20 cellular contexts compared by ENCODE assay signal in genomic region chr12:91191516-91192111, GRCh38. TPM values are rescaled to one million over a fixed set of nuclear protein-coding genes. Genes with fewer than 3 reads are reported as not detected.
DNase-seq lines count a peak whose midpoint lies in the region; ATAC-seq and TF ChIP-seq lines count a peak whose summit lies in the region.
"Had no signal": no experiment of that assay in that cellular context is flagged by ENCODE, and none has a peak within 500 bp of the region (broad histone marks: within the 10 kb centered on the region; RNA-seq: fewer than 3 reads in every experiment).

No MANE protein-coding gene starts in this region.

- BruUV-seq in IMR-90 (replicated peaks; lab: Mats Ljungman, UMichigan), result no TSS peak

- H4K12ac ChIP-seq in trophoblast cell (ENCODE audit: low read depth, low read length), result no peak overlapping the region

- peaks cover 2% of the 10 kb centered on the region; the same call in 1 of the 2 replicates for H3K4me1 ChIP-seq in IMR-90 (ENCODE audit: control insufficient read depth, insufficient read depth, low read length)
- H3K4me1 ChIP-seq in adipocyte (ENCODE audit: control insufficient read depth, insufficient read depth, low read length), result peaks cover 19% of the 10 kb centered on the region
- H3K4me1 ChIP-seq in trophoblast cell (ENCODE audit: control insufficient read depth in 1 of 2, insufficient read depth in 2 of 2, low read length in 2 of 2), result peaks cover 0 to 4% of the 10 kb centered on the region in 2 experiments
- H3K4me1 ChIP-seq: A549, Peyer's patch had no signal

- H3K9me3 ChIP-seq in IMR-90 (ENCODE audit: control insufficient read depth, insufficient read depth, low read length), result peaks cover 4% of the 10 kb centered on the region; the same call in 1 of the 2 replicates
- H3K9me3 ChIP-seq in adipocyte (ENCODE audit: control insufficient read depth, low read length), result peaks cover 12% of the 10 kb centered on the region
- no peaks in the 10 kb centered on the region for H3K9me3 ChIP-seq in trophoblast cell (ENCODE audit: insufficient read depth, low read depth, low read length)
- H3K9me3 ChIP-seq: SJSA1 had no signal

- H3K36me3 ChIP-seq in IMR-90 (ENCODE audit: control insufficient read depth, insufficient read depth, low read length), result no peaks in the 10 kb centered on the region
- no peaks in the 10 kb centered on the region for H3K36me3 ChIP-seq in adipocyte (ENCODE audit: control insufficient read depth, insufficient read depth, low read length, severe bottlenecking)
- peaks cover 0 to 3% of the 10 kb centered on the region in 2 experiments for H3K36me3 ChIP-seq in trophoblast cell (ENCODE audit: control insufficient read depth in 1 of 2, insufficient read depth in 2 of 2, low read length in 2 of 2)
- H3K36me3 ChIP-seq: Peyer's patch, SJSA1 had no signal

- DNase-seq in IMR-90 (no peak), adipocyte (ENCODE audit: low read depth) (peak; percentile 23), fibroblast of peridontal ligament (ENCODE audit: extremely low read depth) (peak; percentile 27), trophoblast cell (peak in 1 of 2 donors; percentile 56)
- no peak for DNase-seq in stimulated activated CD4-positive, alpha-beta T cell treated with anti-CD3 and anti-CD28 coated beads, Interleukin-4, amount 100 ng/mL, for 1 hour
- DNase-seq: C1 segment of cervical spinal cord; CD8-positive, alpha-beta memory T cell; DMS79; HFFc6; NCI-H1417; NCI-H187; NCI-H2227 treated with DMSO at 0.1 percent for 48 hours; NCI-H526; Peyer's patch had no signal

- peak overlapping the region; percentile 71 for H2BK120ac ChIP-seq in IMR-90 (ENCODE audit: low read depth, low read length)
- H2BK120ac ChIP-seq in trophoblast cell (ENCODE audit: insufficient read depth, low read length, poor library complexity), result no peak overlapping the region

- no peak for TF ChIP-seq CTCF in IMR-90 (conservative IDR thresholded peaks at IDR 0.05; ENCODE audit: low read depth, low read length)

- ATAC-seq in IMR-90 (ENCODE audit: low read depth) (no peak), GM18858 (IDR thresholded peaks at IDR 0.05; ENCODE audit: unreplicated experiment) (no peak), HG03039 (IDR thresholded peaks at IDR 0.05; ENCODE audit: unreplicated experiment) (no peak)
- ATAC-seq: A549 had no signal

- H3K23ac ChIP-seq in IMR-90 (ENCODE audit: low read depth, low read length), result no peak overlapping the region
- H3K23ac ChIP-seq in trophoblast cell (ENCODE audit: low read length), result no peak overlapping the region

- H2AK5ac ChIP-seq in IMR-90 (ENCODE audit: low read depth, low read length) (no peak overlapping the region; the same call in 1 of the 2 replicates), trophoblast cell (ENCODE audit: low read length) (no peak overlapping the region)

- no peak overlapping the region for H3K4me3 ChIP-seq in IMR-90 (ENCODE audit: insufficient read depth, low read depth, low read length)
- H3K4me3 ChIP-seq in adipocyte (ENCODE audit: low read length), result no peak overlapping the region
- H3K4me3 ChIP-seq in trophoblast cell (ENCODE audit: low read depth, low read length), result no peak overlapping the region
- H3K4me3 ChIP-seq: A549, Peyer's patch, SJSA1 had no signal

- H3K4me2 ChIP-seq in IMR-90 (ENCODE audit: low read depth, low read length) (no peak overlapping the region), trophoblast cell (ENCODE audit: low read length) (no peak overlapping the region)
- H3K4me2 ChIP-seq: A549, KMS-11 had no signal

- H4K5ac ChIP-seq in IMR-90 (ENCODE audit: low read depth, low read length), result peak overlapping the region; percentile 57

- peak overlapping the region; percentile 49 for H2AFZ ChIP-seq in IMR-90 (replicated peaks; ENCODE audit: low read length, poor library complexity)
- H2AFZ ChIP-seq in trophoblast cell (ENCODE audit: insufficient read depth, low read length, poor library complexity), result no peak overlapping the region

- intact Hi-C loops in IMR-90 (cut with micrococcal nuclease), result no loop called here

- peak overlapping the region; percentile 91 for H2BK12ac ChIP-seq in trophoblast cell (ENCODE audit: low read length)

- no peaks in the 10 kb centered on the region for H3K79me2 ChIP-seq in trophoblast cell (ENCODE audit: control insufficient read depth, insufficient read depth, low read length, poor library complexity)

- POLR2A ChIA-PET in IMR-90 (lab: Charles Lee; ENCODE audit: unreplicated experiment), result no interaction called here

- no peak for TF ChIP-seq POLR2A in IMR-90 (IDR thresholded peaks at IDR 0.05; ENCODE audit: low read depth, low read length)

- H2BK5ac ChIP-seq in IMR-90 (ENCODE audit: low read depth, low read length, poor library complexity, severe bottlenecking) (peak overlapping the region; percentile 7), trophoblast cell (ENCODE audit: low read depth, low read length, poor library complexity) (no peak overlapping the region)

- H3K27me3 ChIP-seq in IMR-90 (ENCODE audit: control insufficient read depth, insufficient read depth, low read length), result no peaks in the 10 kb centered on the region
- H3K27me3 ChIP-seq in adipocyte (replicated peaks; ENCODE audit: control insufficient read depth, insufficient read depth, low read length), result no peaks in the 10 kb centered on the region
- H3K27me3 ChIP-seq in trophoblast cell (ENCODE audit: insufficient read depth, low read length), result no peaks in the 10 kb centered on the region
- H3K27me3 ChIP-seq: Peyer's patch, SJSA1 had no signal

- no peak overlapping the region; the same call in 1 of the 2 replicates for H3K27ac ChIP-seq in IMR-90 (ENCODE audit: insufficient read depth, low read length)
- no peak overlapping the region for H3K27ac ChIP-seq in trophoblast cell (ENCODE audit: low read depth, low read length)
- H3K27ac ChIP-seq: A549, KMS-11, Peyer's patch, SJSA1 had no signal

- CTCF ChIA-PET in IMR-90 (lab: Yijun Ruan, JAX), result interaction anchor here (1.2 kb wide), 1 partner anchor 25 kb away, joined by 3 read pairs; no protein-coding TSS in a partner anchor

- dilution Hi-C loops in IMR-90 (cut with HindIII; ENCODE audit: low sequenced_read_pairs, unreplicated experiment), result no loop called here

- peak overlapping the region; percentile 0; the same call in 1 of the 2 replicates for H4K91ac ChIP-seq in IMR-90 (ENCODE audit: insufficient read depth, low read depth, low read length)
- no peak overlapping the region for H4K91ac ChIP-seq in trophoblast cell (ENCODE audit: low read depth, low read length)

- H2BK15ac ChIP-seq in IMR-90 (ENCODE audit: low read depth, low read length), result peak overlapping the region; percentile 18; the same call in 1 of the 3 replicates

- no peak overlapping the region for H3K56ac ChIP-seq in IMR-90 (ENCODE audit: extremely low read depth, insufficient read depth, low read length)

- 0% methylated on average over 1 of the region's 2 CpGs; no CpG with 5 or more reads in 1 of the 2 experiments for WGBS in IMR-90 (ENCODE audit: extremely low coverage in 2 of 2, insufficient read length in 1 of 2), 2 experiments
- WGBS in trophoblast cell (ENCODE audit: extremely low coverage, insufficient coverage, insufficient read length), result no CpG with 5 or more reads among the region's 2 CpGs

- 0 out of 2 replicates have a peak overlapping the region, but pooled peaks have one; percentile 18 for H3K14ac ChIP-seq in IMR-90 (replicated peaks; ENCODE audit: low read depth, low read length)
- H3K14ac ChIP-seq in trophoblast cell (ENCODE audit: low read length), result no peak overlapping the region

- in situ Hi-C loops in IMR-90 (cut with MboI; ENCODE audit: low sequenced_read_pairs), result no loop called here

- H3K9me1 ChIP-seq in IMR-90 (ENCODE audit: insufficient read depth, low read length), result no peaks in the 10 kb centered on the region; the same call in 1 of the 2 replicates

- H3K18ac ChIP-seq in IMR-90 (ENCODE audit: low read depth, low read length) (peak overlapping the region; percentile 82), trophoblast cell (ENCODE audit: low read length) (no peak overlapping the region)

- peak overlapping the region in 1 of 2 experiments; percentile 37; a peak in 2 of 4 replicates for H4K8ac ChIP-seq in IMR-90 (ENCODE audit: low read depth in 2 of 2, low read length in 2 of 2)
- H4K8ac ChIP-seq in trophoblast cell (ENCODE audit: low read depth, low read length), result no peak overlapping the region

- H3K9ac ChIP-seq in IMR-90 (ENCODE audit: low read depth, low read length), result no peak overlapping the region
- H3K9ac ChIP-seq in adipocyte (ENCODE audit: low read length), result no peak overlapping the region
- no peak overlapping the region for H3K9ac ChIP-seq in trophoblast cell (ENCODE audit: low read length)
- H3K9ac ChIP-seq: KMS-11 had no signal

- H3K4ac ChIP-seq in IMR-90 (ENCODE audit: low read depth, low read length) (peak overlapping the region; percentile 30; the same call in 1 of the 2 replicates), trophoblast cell (ENCODE audit: low read depth, low read length) (no peak overlapping the region)

- no peaks in the 10 kb centered on the region for H3K79me1 ChIP-seq in IMR-90 (ENCODE audit: low read depth in 1 of 2, low read length in 2 of 2)
- H3K79me1 ChIP-seq in trophoblast cell (ENCODE audit: low read length), result peaks cover 5% of the 10 kb centered on the region

- no peak for TF ChIP-seq RAD21 in IMR-90 (IDR thresholded peaks at IDR 0.05; ENCODE audit: low read length)

- peak overlapping the region; percentile 48 for H2BK20ac ChIP-seq in IMR-90 (ENCODE audit: low read depth, low read length)

- peak overlapping the region; percentile 17 for H2AK9ac ChIP-seq in IMR-90 (replicated peaks; ENCODE audit: low read depth, low read length, poor library complexity)

- no peaks in the 10 kb centered on the region for H4K20me1 ChIP-seq in IMR-90 (ENCODE audit: insufficient read depth, low read length)

TF ChIP-seq in IMR-90, 13 proteins besides CTCF, POLR2A, EP300 and RAD21 (continues in another document):
- TF ChIP-seq ELK1 (IDR thresholded peaks at IDR 0.05; ENCODE audit: borderline replicate concordance, low read depth, low read length), result no peak
- no peak for TF ChIP-seq MAFK (IDR thresholded peaks at IDR 0.05; ENCODE audit: low read depth, low read length)
- TF ChIP-seq RCOR1 (IDR thresholded peaks at IDR 0.05; ENCODE audit: insufficient replicate concordance, low read length), result no peak
- no peak for TF ChIP-seq MXI1 (IDR thresholded peaks at IDR 0.05; ENCODE audit: borderline replicate concordance, low read depth, low read length)

RNA-seq across cellular contexts. Expression of gene DCN, which starts 9.0 kb away (rescaled TPM):
- 223 and 241 TPM in 2 replicates for total RNA-seq in IMR-90 (2012; rRNA removed)
- polyA plus RNA-seq in IMR-90 (2012; rRNA removed), result 792 and 965 TPM in 2 replicates
- polyA plus RNA-seq in IMR-90 (2012; cell fraction: cytosol; rRNA removed), result 379 and 539 TPM in 2 replicates
- 63.3 and 526 TPM in 2 replicates for polyA plus RNA-seq in IMR-90 (2012; cell fraction: nucleus; rRNA removed; ENCODE audit: low replicate concordance)
- 99.3 and 117 TPM in 2 replicates for polyA plus RNA-seq in trophoblast cell (2013)
- total RNA-seq: CD8-positive, alpha-beta memory T cell; HT-29 had no signal
- polyA plus RNA-seq: CD8-positive, alpha-beta memory T cell had no signal

Comparison
In these comparisons a context has a peak if more than half of its experiments do, and no peak if none do; other contexts are left out.
1. DNase-seq: peak in adipocyte (single experiment) and fibroblast of peridontal ligament (single experiment); none in IMR-90 (single experiment) and stimulated activated CD4-positive, alpha-beta T cell treated with anti-CD3 and anti-CD28 coated beads, Interleukin-4, amount 100 ng/mL, for 1 hour (single experiment).